10 cellular contexts compared by ENCODE assay signal in the genomic region with DNA sequence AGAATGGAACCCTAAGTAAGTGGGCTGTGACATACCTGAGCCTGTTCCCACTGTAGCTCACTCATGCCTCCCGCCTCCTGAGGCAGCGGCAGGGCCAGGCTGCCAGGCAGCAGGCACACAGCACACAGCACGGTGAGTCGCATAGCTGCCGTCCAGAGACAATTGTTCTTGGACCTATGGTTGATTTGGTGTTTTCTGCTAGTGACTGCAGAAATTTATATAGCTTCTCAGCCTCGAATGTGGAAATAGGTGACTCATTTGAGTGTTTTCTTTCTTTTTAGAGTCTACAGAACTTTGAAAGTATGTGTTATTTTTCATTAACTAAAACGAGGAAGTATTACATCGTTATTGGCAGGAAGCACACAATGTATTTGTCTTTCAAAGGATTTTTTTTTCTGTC. TPM values are rescaled to one million over a fixed set of nuclear protein-coding genes. Genes with fewer than 3 reads are reported as not detected.
DNase-seq lines count a peak whose midpoint lies in the region; ATAC-seq, FAIRE-seq and TF ChIP-seq lines count a peak whose summit lies in the region.
"Had no signal": no experiment of that assay in that cellular context is flagged by ENCODE, and none has a peak within 500 bp of the region (broad histone marks: within the 10 kb centered on the region; RNA-seq: fewer than 3 reads in every experiment).

A gene with protein sequence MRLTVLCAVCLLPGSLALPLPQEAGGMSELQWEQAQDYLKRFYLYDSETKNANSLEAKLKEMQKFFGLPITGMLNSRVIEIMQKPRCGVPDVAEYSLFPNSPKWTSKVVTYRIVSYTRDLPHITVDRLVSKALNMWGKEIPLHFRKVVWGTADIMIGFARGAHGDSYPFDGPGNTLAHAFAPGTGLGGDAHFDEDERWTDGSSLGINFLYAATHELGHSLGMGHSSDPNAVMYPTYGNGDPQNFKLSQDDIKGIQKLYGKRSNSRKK (minus strand): TSS at position 190 of the 400 bp plus-strand sequence. CDS start 47 bp downstream, at position 143.

- peaks cover 10 to 25% (median 14%) of the 10 kb centered on the region in 3 donors for H3K4me1 Mint-ChIP-seq in naive B cell
- peaks cover 6% of the 10 kb centered on the region for H3K4me1 Mint-ChIP-seq in activated CD8-positive, alpha-beta T cell treated with anti-CD3 and anti-CD28 coated beads for 36 hours (ENCODE audit: low read depth)

- H3K27me3 Mint-ChIP-seq in naive B cell, result no peaks in the 10 kb centered on the region
- H3K27me3 Mint-ChIP-seq in activated CD8-positive, alpha-beta T cell treated with anti-CD3 and anti-CD28 coated beads for 36 hours, result peaks cover 3% of the 10 kb centered on the region

- peaks cover 0 to 5% (median 0%) of the 10 kb centered on the region in 7 donors for H3K9me3 Mint-ChIP-seq in naive B cell
- H3K9me3 Mint-ChIP-seq in activated naive CD4-positive, alpha-beta T cell treated with anti-CD3 and anti-CD28 coated beads, Interleukin-2, amount 50 U/mL, for 72 hours, result no peaks in the 10 kb centered on the region
- no peaks in the 10 kb centered on the region for H3K9me3 Mint-ChIP-seq in activated CD8-positive, alpha-beta T cell treated with anti-CD3 and anti-CD28 coated beads for 36 hours

- TF ChIP-seq POLR2A in GM12891 (IDR thresholded peaks at IDR 0.05; ENCODE audit: low read depth, low read length), result no peak
- TF ChIP-seq POLR2A in breast epithelium (IDR thresholded peaks at IDR 0.05), result no peak

- POLR2A ChIA-PET in activated CD8-positive, alpha-beta T cell treated with anti-CD3 and anti-CD28 coated beads for 36 hours (lab: Charles Lee), result interaction anchor here (0.9 kb wide), 1 partner anchor 16 kb away, joined by 3 read pairs; no protein-coding TSS in a partner anchor

- ATAC-seq in naive B cell (ENCODE audit: low read depth in 2 of 2), result peak; percentile 37 to 48
- no peak for ATAC-seq in activated naive CD4-positive, alpha-beta T cell treated with anti-CD3 and anti-CD28 coated beads, Interleukin-2, amount 50 U/mL, for 72 hours
- ATAC-seq in activated CD8-positive, alpha-beta T cell treated with anti-CD3 and anti-CD28 coated beads for 36 hours, result no peak
- no peak for ATAC-seq in HG03280 (IDR thresholded peaks at IDR 0.05; ENCODE audit: unreplicated experiment)

- intact Hi-C loops in breast epithelium (cut with DNase I; ENCODE audit: low total_unique reads), result no loop called here
- intact Hi-C loops in activated CD8-positive, alpha-beta T cell treated with anti-CD3 and anti-CD28 coated beads for 36 hours (cut with micrococcal nuclease), result no loop called here

- H3K27me3 ChIP-seq in breast epithelium, result no peaks in the 10 kb centered on the region

- H3K4me3 Mint-ChIP-seq in naive B cell, result peak within 1 kb of the TSS in 6 of 8 donors; percentile 34 to 80 (median 55)
- H3K4me3 Mint-ChIP-seq in activated CD8-positive, alpha-beta T cell treated with anti-CD3 and anti-CD28 coated beads for 36 hours, result no peak within 1 kb of the TSS

- peak within 1 kb of the TSS in 5 of 6 donors; percentile 50 to 72 (median 68) for H3K27ac Mint-ChIP-seq in naive B cell
- no peak within 1 kb of the TSS for H3K27ac Mint-ChIP-seq in activated naive CD4-positive, alpha-beta T cell treated with anti-CD3 and anti-CD28 coated beads, Interleukin-2, amount 50 U/mL, for 72 hours
- no peak within 1 kb of the TSS for H3K27ac Mint-ChIP-seq in activated CD8-positive, alpha-beta T cell treated with anti-CD3 and anti-CD28 coated beads for 36 hours

- CTCF ChIA-PET in activated CD8-positive, alpha-beta T cell treated with anti-CD3 and anti-CD28 coated beads for 36 hours (lab: Charles Lee), result no interaction called here

- H3K9me3 ChIP-seq in breast epithelium, result no peaks in the 10 kb centered on the region

- peak; percentile 48 for FAIRE-seq in GM12891 (lab: Jason Lieb, UNC)

- no peak for TF ChIP-seq CTCF in breast epithelium (IDR thresholded peaks at IDR 0.05)
- no peak for TF ChIP-seq CTCF in activated CD8-positive, alpha-beta T cell treated with anti-CD3 and anti-CD28 coated beads for 36 hours (IDR thresholded peaks at IDR 0.05)

- H3K4me3 ChIP-seq in breast epithelium, result peak within 1 kb of the TSS in 2 of 3 donors; percentile 21 to 31

- no peaks in the 10 kb centered on the region for H3K4me1 ChIP-seq in breast epithelium

- peak within 1 kb of the TSS in 1 of 2 donors; percentile 63 for H3K27ac ChIP-seq in breast epithelium

- H3K36me3 Mint-ChIP-seq in naive B cell, result no peaks in the 10 kb centered on the region
- H3K36me3 Mint-ChIP-seq in activated naive CD4-positive, alpha-beta T cell treated with anti-CD3 and anti-CD28 coated beads, Interleukin-2, amount 50 U/mL, for 72 hours, result no peaks in the 10 kb centered on the region
- H3K36me3 Mint-ChIP-seq in activated CD8-positive, alpha-beta T cell treated with anti-CD3 and anti-CD28 coated beads for 36 hours (ENCODE audit: low read depth), result no peaks in the 10 kb centered on the region

- DNase-seq in GM12891 (ENCODE audit: insufficient read length, low spot score) (no peak), HK-2 (ENCODE audit: unreplicated experiment) (peak; percentile 42), breast epithelium (ENCODE audit: low spot score in 2 of 2) (no peak), naive B cell (peak; percentile 14), COR-L47 (lab: John Stamatoyannopoulos, UW) (no peak)
- no peak for DNase-seq in activated naive CD4-positive, alpha-beta T cell treated with anti-CD3 and anti-CD28 coated beads, Interleukin-2, amount 50 U/mL, for 72 hours (ENCODE audit: low spot score in 2 of 2)
- no peak for DNase-seq in activated CD8-positive, alpha-beta T cell treated with anti-CD3 and anti-CD28 coated beads for 36 hours
- DNase-seq: activated CD4-positive, alpha-beta T cell treated with anti-CD3 and anti-CD28 coated beads, Interleukin-2, amount 50 U/mL, for 48 hours; NCI-H1092 had no signal

- no peaks in the 10 kb centered on the region for H3K36me3 ChIP-seq in breast epithelium

TF ChIP-seq in GM12891, 5 proteins besides CTCF, POLR2A, EP300 and RAD21:
- TF ChIP-seq PAX5 (IDR thresholded peaks at IDR 0.05; ENCODE audit: insufficient read depth, low read length, severe bottlenecking) (no peak), POU2F2 (IDR thresholded peaks at IDR 0.05; ENCODE audit: low read depth, low read length) (no peak), TAF1 (IDR thresholded peaks at IDR 0.05; ENCODE audit: low read depth, low read length) (no peak)

RNA-seq across cellular contexts. Expression of the gene that starts here (rescaled TPM):
- 14.5 TPM for polyA plus RNA-seq in GM12891 (2012; ENCODE audit: low read depth, missing spikeins)
- 1,000 to 10,000 TPM in 1 of 3 donors, 100 to 1,000 TPM in 1, 1 to 10 TPM in 1; 2.1 to 1,213 (median 247) TPM for total RNA-seq in breast epithelium
- polyA plus RNA-seq in naive B cell (ENCODE audit: low read depth in 6 of 6), result under 1 TPM in 2 of 6 donors, not detected in 4; 0.32 to 0.36 TPM
- total RNA-seq in activated naive CD4-positive, alpha-beta T cell treated with anti-CD3 and anti-CD28 coated beads, Interleukin-2, amount 50 U/mL, for 72 hours, result not detected
- not detected for total RNA-seq in activated CD8-positive, alpha-beta T cell treated with anti-CD3 and anti-CD28 coated beads for 36 hours

Comparison
In these comparisons a context has a peak if more than half of its experiments do, and no peak if none do; other contexts are left out.
1. Peak in DNase-seq and ATAC-seq in naive B cell; RNA of the gene not detected or under 1 TPM.
2. H3K27ac Mint-ChIP-seq: peak in naive B cell (5 of 6); none in activated naive CD4-positive, alpha-beta T cell treated with anti-CD3 and anti-CD28 coated beads, Interleukin-2, amount 50 U/mL, for 72 hours (0 of 2) and activated CD8-positive, alpha-beta T cell treated with anti-CD3 and anti-CD28 coated beads for 36 hours (single experiment).